8 cellular contexts compared by ENCODE assay signal in the genomic region with DNA sequence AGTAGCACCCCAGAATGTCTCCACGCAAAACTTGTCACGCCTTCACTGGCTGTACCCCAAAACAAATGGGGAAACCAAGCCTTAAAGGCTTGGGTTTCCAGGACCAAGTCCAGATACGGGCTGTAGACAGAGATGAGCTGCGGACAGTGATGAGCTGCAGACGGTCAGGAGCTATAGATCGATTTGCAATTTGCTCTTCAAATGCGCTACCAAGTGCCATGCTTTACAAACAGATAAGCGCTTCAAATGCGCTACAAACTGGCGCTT. TPM values are rescaled to one million over a fixed set of nuclear protein-coding genes. Genes with fewer than 3 reads are reported as not detected.
DNase-seq lines count a peak whose midpoint lies in the region; ATAC-seq and TF ChIP-seq lines count a peak whose summit lies in the region.

No MANE protein-coding gene starts in this region.

- no peaks in the 10 kb centered on the region for H3K27me3 Mint-ChIP-seq in neural crest cell (ENCODE audit: low read depth)

- ATAC-seq in HG02623 (IDR thresholded peaks at IDR 0.05; ENCODE audit: unreplicated experiment): no peak

- peak overlapping the region; percentile 41; the same call in 1 of the 2 replicates for H3K9ac ChIP-seq in MM.1S (ENCODE audit: low read length)

- H3K27ac Mint-ChIP-seq in neural crest cell (ENCODE audit: unreplicated experiment): peak overlapping the region; percentile 86

- H2AFZ ChIP-seq in MM.1S (ENCODE audit: low read length): peak overlapping the region; percentile 44

- peak overlapping the region; percentile 97 for H3K4me3 Mint-ChIP-seq in neural crest cell

- peak overlapping the region; percentile 62 for H3K4me2 ChIP-seq in MM.1S (ENCODE audit: low read depth, low read length)

- H3K27me3 ChIP-seq in BJ (ENCODE audit: control insufficient read depth, insufficient read depth, low read length): no peaks in the 10 kb centered on the region
- H3K27me3 ChIP-seq in MM.1S (replicated peaks; ENCODE audit: insufficient read depth, low read length): no peaks in the 10 kb centered on the region
- peaks cover 23% of the 10 kb centered on the region for H3K27me3 ChIP-seq in effector memory CD4-positive, alpha-beta T cell (replicated peaks; ENCODE audit: control insufficient read depth, insufficient read depth, low read length, poor library complexity, severe bottlenecking)

- DNase-seq in BJ (ENCODE audit: low read depth): no peak
- no peak for DNase-seq in MM.1S
- no peak for DNase-seq in effector memory CD4-positive, alpha-beta T cell
- DNase-seq in neural crest cell (ENCODE audit: low read depth, low spot score): no peak
- no peak for DNase-seq in epidermal melanocyte (ENCODE audit: insufficient read length, low spot score)
- no peak for DNase-seq in activated gamma-delta T cell (lab: John Stamatoyannopoulos, UW)
- no peak for DNase-seq in dermis blood vessel endothelial cell

- peak overlapping the region; percentile 63 for H3K4me3 ChIP-seq in BJ (ENCODE audit: low read depth, low read length)
- peak overlapping the region; percentile 65 for H3K4me3 ChIP-seq in MM.1S (ENCODE audit: low read length)
- peak overlapping the region; percentile 52 for H3K4me3 ChIP-seq in effector memory CD4-positive, alpha-beta T cell (ENCODE audit: insufficient read depth, low read depth, low read length, poor library complexity, severe bottlenecking)

- no peaks in the 10 kb centered on the region for H3K36me3 Mint-ChIP-seq in neural crest cell (ENCODE audit: low read depth)

- TF ChIP-seq CTCF in BJ (IDR thresholded peaks at IDR 0.05; ENCODE audit: insufficient read depth, low read depth, low read length): no peak
- TF ChIP-seq CTCF in MM.1S (IDR thresholded peaks at IDR 0.05; ENCODE audit: low read length): no peak
- TF ChIP-seq CTCF in neural crest cell (conservative IDR thresholded peaks at IDR 0.05): no peak

- H3K36me3 ChIP-seq in BJ (ENCODE audit: control insufficient read depth, insufficient read depth, low read length) (no peaks in the 10 kb centered on the region), MM.1S (replicated peaks; ENCODE audit: insufficient read depth, low read length) (no peaks in the 10 kb centered on the region)
- H3K36me3 ChIP-seq in effector memory CD4-positive, alpha-beta T cell (ENCODE audit: control insufficient read depth, insufficient read depth, low read length): no peaks in the 10 kb centered on the region

- H4K20me1 ChIP-seq in MM.1S (ENCODE audit: insufficient read depth, low read length): no peaks in the 10 kb centered on the region

- H3K9me3 Mint-ChIP-seq in neural crest cell: no peaks in the 10 kb centered on the region

- peaks cover 15% of the 10 kb centered on the region for H3F3A ChIP-seq in MM.1S (ENCODE audit: insufficient read depth, low read length)

- CTCF ChIA-PET in BJ (lab: Yijun Ruan, JAX): interaction anchor here (0.6 to 3.6 kb wide), 17 partner anchors 10 to 367 kb away, joined by 3 to 30 read pairs (median 4); no protein-coding TSS in a partner anchor

- peaks cover 36% of the 10 kb centered on the region for H3K79me2 ChIP-seq in MM.1S (ENCODE audit: low read length)

- 0 out of 2 replicates have a peak, but pooled peaks cover 6% of the 10 kb centered on the region for H3K4me1 ChIP-seq in MM.1S (ENCODE audit: low read length)
- peaks cover 11% of the 10 kb centered on the region for H3K4me1 ChIP-seq in effector memory CD4-positive, alpha-beta T cell (ENCODE audit: control insufficient read depth, insufficient read depth, low read length, poor library complexity, severe bottlenecking)

- POLR2A ChIA-PET in BJ (lab: Charles Lee): interaction anchor here (0.6 kb wide), 1 partner anchor 363 kb away, joined by 3 read pairs; no protein-coding TSS in a partner anchor

- H3K27ac ChIP-seq in MM.1S (ENCODE audit: low read length): no peak overlapping the region; the same call in 1 of the 2 replicates
- H3K27ac ChIP-seq in effector memory CD4-positive, alpha-beta T cell (ENCODE audit: insufficient read depth, low read length, poor library complexity, severe bottlenecking): no peak overlapping the region

- H3K9me3 ChIP-seq in MM.1S (replicated peaks; ENCODE audit: insufficient read depth, low read length): no peaks in the 10 kb centered on the region
- H3K9me3 ChIP-seq in effector memory CD4-positive, alpha-beta T cell (ENCODE audit: control insufficient read depth, low read length): no peaks in the 10 kb centered on the region

- H3K9me2 ChIP-seq in MM.1S (replicated peaks; ENCODE audit: insufficient read depth, low read length): no peaks in the 10 kb centered on the region

- H3K4me1 Mint-ChIP-seq in neural crest cell: peaks cover 34% of the 10 kb centered on the region

RNA-seq across cellular contexts. Expression of a gene that starts 0.7 kb away (rescaled TPM):
- 64.0 and 110 TPM in 2 replicates for polyA plus RNA-seq in BJ (2011; rRNA removed)
- 21.5 and 33.5 TPM in 2 replicates for polyA minus RNA-seq in BJ (2011; rRNA and poly(A)+ RNA removed)
- total RNA-seq in neural crest cell: 44.9 and 51.9 TPM in 2 replicates
- 82.5 and 85.4 TPM in 2 replicates for total RNA-seq in dermis blood vessel endothelial cell
